In genomic region chr20:4814696-4815252, GRCh38 we compare ENCODE assay signal across 1 cellular context.
TF ChIP-seq lines count a peak whose summit lies in the region.

No MANE protein-coding gene starts in this region.

TF ChIP-seq in SK-N-SH, 30 proteins besides CTCF, POLR2A, EP300 and RAD21 (continued from another document):
- no peak for TF ChIP-seq MAX (IDR thresholded peaks at IDR 0.05; ENCODE audit: low read depth)
- no peak for TF ChIP-seq USF1 (IDR thresholded peaks at IDR 0.05; ENCODE audit: borderline replicate concordance, low read depth)
- no peak for TF ChIP-seq RFX5 (IDR thresholded peaks at IDR 0.05; ENCODE audit: low read length)
- no peak for TF ChIP-seq SIN3A (IDR thresholded peaks at IDR 0.05; ENCODE audit: borderline replicate concordance, low read depth, low read length)
- no peak for TF ChIP-seq EZH2phosphoT487 (IDR thresholded peaks at IDR 0.05; ENCODE audit: borderline replicate concordance, low read depth)
